8 cellular contexts compared by ENCODE assay signal in the genomic region with DNA sequence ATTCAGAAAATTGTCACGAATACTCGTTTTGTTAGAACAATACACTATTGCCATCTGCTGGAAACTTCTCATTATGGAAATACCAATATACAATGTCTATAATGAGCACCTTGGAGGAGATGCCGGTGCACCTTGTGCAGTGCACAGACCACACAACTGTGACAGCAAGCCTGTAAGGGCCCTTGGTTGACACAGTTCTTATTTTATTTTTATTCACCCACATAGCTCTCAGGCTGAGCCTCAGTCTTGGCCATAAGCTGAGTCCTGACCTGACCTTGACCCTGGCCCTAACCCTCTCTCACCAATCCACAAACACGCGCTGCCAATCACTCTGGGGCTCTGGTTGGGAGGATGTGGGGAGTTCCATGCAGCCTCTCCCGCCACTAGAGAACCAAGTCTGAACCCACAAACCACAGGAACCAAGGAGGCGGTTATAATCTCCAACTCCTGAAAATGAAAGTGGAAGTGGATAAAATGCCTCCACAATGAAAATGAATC.
DNase-seq lines count a peak whose midpoint lies in the region; ATAC-seq and TF ChIP-seq lines count a peak whose summit lies in the region.

No MANE protein-coding gene starts in this region.

- peaks cover 4% of the 10 kb centered on the region for H3K36me3 Mint-ChIP-seq in central memory CD8-positive, alpha-beta T cell (ENCODE audit: insufficient read depth)
- no peaks in the 10 kb centered on the region for H3K36me3 Mint-ChIP-seq in stimulated activated memory B cell treated with anti-CD40 and anti-IgM and Interleukin-4, amounts not matched to agents 10 μg/mL and 1 μg/mL and 100 μg/mL, for 72 hours

- ATAC-seq in activated CD4-positive, CD25-positive, alpha-beta regulatory T cell treated with anti-CD3 and anti-CD28 coated beads, Interleukin-2, amount 50 U/mL, for 24 hours, result peak; percentile 69 to 74
- ATAC-seq in SK-N-SH treated with all-trans-retinoic acid at 6 μM for 48 hours (peak; percentile 27; the same call in 2 of the 3 replicates), HG03439 (IDR thresholded peaks at IDR 0.05; ENCODE audit: unreplicated experiment) (no peak)
- ATAC-seq in central memory CD8-positive, alpha-beta T cell (replicated peaks; ENCODE audit: extremely low read depth, poor library complexity, severe bottlenecking), result peak; percentile 70
- peak; percentile 62 for ATAC-seq in stimulated activated memory B cell treated with anti-CD40 and anti-IgM and Interleukin-4, amounts not matched to agents 10 μg/mL and 1 μg/mL and 100 μg/mL, for 72 hours

- H3K9me3 Mint-ChIP-seq in central memory CD8-positive, alpha-beta T cell, result peaks cover 6% of the 10 kb centered on the region
- H3K9me3 Mint-ChIP-seq in stimulated activated memory B cell treated with anti-CD40 and anti-IgM and Interleukin-4, amounts not matched to agents 10 μg/mL and 1 μg/mL and 100 μg/mL, for 72 hours, result peaks cover 4% of the 10 kb centered on the region

- peak overlapping the region; percentile 65 for H3K27ac Mint-ChIP-seq in central memory CD8-positive, alpha-beta T cell (ENCODE audit: low read depth)
- no peak overlapping the region for H3K27ac Mint-ChIP-seq in stimulated activated memory B cell treated with anti-CD40 and anti-IgM and Interleukin-4, amounts not matched to agents 10 μg/mL and 1 μg/mL and 100 μg/mL, for 72 hours

- peak overlapping the region; percentile 30 for H3K4me3 Mint-ChIP-seq in central memory CD8-positive, alpha-beta T cell
- no peak overlapping the region for H3K4me3 Mint-ChIP-seq in stimulated activated memory B cell treated with anti-CD40 and anti-IgM and Interleukin-4, amounts not matched to agents 10 μg/mL and 1 μg/mL and 100 μg/mL, for 72 hours

- no peak for DNase-seq in activated CD4-positive, CD25-positive, alpha-beta regulatory T cell (lab: John Stamatoyannopoulos, UW)
- peak in 1 of 2 donors; percentile 21 for DNase-seq in central memory CD8-positive, alpha-beta T cell (ENCODE audit: low spot score in 2 of 2)
- DNase-seq in NCI-H510A treated with DMSO at 0.1 percent for 48 hours (lab: John Stamatoyannopoulos, UW), result no peak
- no peak for DNase-seq in NCI-H146 (lab: John Stamatoyannopoulos, UW)

- H3K4me1 Mint-ChIP-seq in central memory CD8-positive, alpha-beta T cell, result peaks cover 16% of the 10 kb centered on the region
- H3K4me1 Mint-ChIP-seq in stimulated activated memory B cell treated with anti-CD40 and anti-IgM and Interleukin-4, amounts not matched to agents 10 μg/mL and 1 μg/mL and 100 μg/mL, for 72 hours, result peaks cover 16% of the 10 kb centered on the region

- peaks cover 20% of the 10 kb centered on the region for H3K27me3 Mint-ChIP-seq in central memory CD8-positive, alpha-beta T cell
- H3K27me3 Mint-ChIP-seq in stimulated activated memory B cell treated with anti-CD40 and anti-IgM and Interleukin-4, amounts not matched to agents 10 μg/mL and 1 μg/mL and 100 μg/mL, for 72 hours, result peaks cover 22% of the 10 kb centered on the region

TF ChIP-seq in SK-N-SH treated with all-trans-retinoic acid at 6 μM for 48 hours, 23 proteins besides CTCF, POLR2A, EP300 and RAD21:
- TF ChIP-seq RARB (CRISPR knock-in tag; IDR thresholded peaks at IDR 0.05) (no peak), ZNF70 (CRISPR knock-in tag; IDR thresholded peaks at IDR 0.05) (no peak), CSDC2 (CRISPR knock-in tag; IDR thresholded peaks at IDR 0.05) (no peak)
- TF ChIP-seq, protein P1, sequence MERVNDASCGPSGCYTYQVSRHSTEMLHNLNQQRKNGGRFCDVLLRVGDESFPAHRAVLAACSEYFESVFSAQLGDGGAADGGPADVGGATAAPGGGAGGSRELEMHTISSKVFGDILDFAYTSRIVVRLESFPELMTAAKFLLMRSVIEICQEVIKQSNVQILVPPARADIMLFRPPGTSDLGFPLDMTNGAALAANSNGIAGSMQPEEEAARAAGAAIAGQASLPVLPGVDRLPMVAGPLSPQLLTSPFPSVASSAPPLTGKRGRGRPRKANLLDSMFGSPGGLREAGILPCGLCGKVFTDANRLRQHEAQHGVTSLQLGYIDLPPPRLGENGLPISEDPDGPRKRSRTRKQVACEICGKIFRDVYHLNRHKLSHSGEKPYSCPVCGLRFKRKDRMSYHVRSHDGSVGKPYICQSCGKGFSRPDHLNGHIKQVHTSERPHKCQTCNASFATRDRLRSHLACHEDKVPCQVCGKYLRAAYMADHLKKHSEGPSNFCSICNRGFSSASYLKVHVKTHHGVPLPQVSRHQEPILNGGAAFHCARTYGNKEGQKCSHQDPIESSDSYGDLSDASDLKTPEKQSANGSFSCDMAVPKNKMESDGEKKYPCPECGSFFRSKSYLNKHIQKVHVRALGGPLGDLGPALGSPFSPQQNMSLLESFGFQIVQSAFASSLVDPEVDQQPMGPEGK (CRISPR knock-in tag; IDR thresholded peaks at IDR 0.05; ENCODE audit: borderline replicate concordance), result no peak
- TF ChIP-seq, protein P2, sequence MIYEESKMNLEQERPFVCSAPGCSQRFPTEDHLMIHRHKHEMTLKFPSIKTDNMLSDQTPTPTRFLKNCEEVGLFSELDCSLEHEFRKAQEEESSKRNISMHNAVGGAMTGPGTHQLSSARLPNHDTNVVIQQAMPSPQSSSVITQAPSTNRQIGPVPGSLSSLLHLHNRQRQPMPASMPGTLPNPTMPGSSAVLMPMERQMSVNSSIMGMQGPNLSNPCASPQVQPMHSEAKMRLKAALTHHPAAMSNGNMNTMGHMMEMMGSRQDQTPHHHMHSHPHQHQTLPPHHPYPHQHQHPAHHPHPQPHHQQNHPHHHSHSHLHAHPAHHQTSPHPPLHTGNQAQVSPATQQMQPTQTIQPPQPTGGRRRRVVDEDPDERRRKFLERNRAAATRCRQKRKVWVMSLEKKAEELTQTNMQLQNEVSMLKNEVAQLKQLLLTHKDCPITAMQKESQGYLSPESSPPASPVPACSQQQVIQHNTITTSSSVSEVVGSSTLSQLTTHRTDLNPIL (CRISPR knock-in tag; IDR thresholded peaks at IDR 0.05; ENCODE audit: low read depth), result no peak
- TF ChIP-seq, protein P3, sequence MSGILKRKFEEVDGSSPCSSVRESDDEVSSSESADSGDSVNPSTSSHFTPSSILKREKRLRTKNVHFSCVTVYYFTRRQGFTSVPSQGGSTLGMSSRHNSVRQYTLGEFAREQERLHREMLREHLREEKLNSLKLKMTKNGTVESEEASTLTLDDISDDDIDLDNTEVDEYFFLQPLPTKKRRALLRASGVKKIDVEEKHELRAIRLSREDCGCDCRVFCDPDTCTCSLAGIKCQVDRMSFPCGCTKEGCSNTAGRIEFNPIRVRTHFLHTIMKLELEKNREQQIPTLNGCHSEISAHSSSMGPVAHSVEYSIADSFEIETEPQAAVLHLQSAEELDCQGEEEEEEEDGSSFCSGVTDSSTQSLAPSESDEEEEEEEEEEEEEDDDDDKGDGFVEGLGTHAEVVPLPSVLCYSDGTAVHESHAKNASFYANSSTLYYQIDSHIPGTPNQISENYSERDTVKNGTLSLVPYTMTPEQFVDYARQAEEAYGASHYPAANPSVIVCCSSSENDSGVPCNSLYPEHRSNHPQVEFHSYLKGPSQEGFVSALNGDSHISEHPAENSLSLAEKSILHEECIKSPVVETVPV (CRISPR knock-in tag; IDR thresholded peaks at IDR 0.05), result no peak
